In genomic region chr15:66744610-66745279, GRCh38 we compare ENCODE assay signal across 3 cellular contexts.
TF ChIP-seq lines count a peak whose summit lies in the region.

No MANE protein-coding gene starts in this region.

TF ChIP-seq in A549, 52 proteins besides CTCF, POLR2A, EP300 and RAD21:
- TF ChIP-seq HES2 (IDR thresholded peaks at IDR 0.05) (no peak), TFCP2L1 (CRISPR knock-in tag; IDR thresholded peaks at IDR 0.05) (no peak), ESRRA (IDR thresholded peaks at IDR 0.05; ENCODE audit: borderline replicate concordance, low read length) (no peak), JUN (IDR thresholded peaks at IDR 0.05) (no peak), MAFK (IDR thresholded peaks at IDR 0.05; ENCODE audit: partially characterized antibody) (no peak), POLR2AphosphoS2 (conservative IDR thresholded peaks at IDR 0.05; ENCODE audit: low read length) (no peak), ZC3H11A (IDR thresholded peaks at IDR 0.05) (no peak), KDM1A (IDR thresholded peaks at IDR 0.05; ENCODE audit: low read depth) (no peak), MAZ (IDR thresholded peaks at IDR 0.05; ENCODE audit: borderline replicate concordance, low read depth, low read length) (no peak)
TF ChIP-seq in A549: peak in this region for 0.

TF ChIP-seq in HEK293, 187 proteins besides CTCF, POLR2A, EP300 and RAD21:
- 0 out of 2 replicates have a peak, but pooled peaks have one; percentile 30 for TF ChIP-seq GLIS2 (tag by site-specific recombination; IDR thresholded peaks at IDR 0.05)
- TF ChIP-seq ZNF184 (tag by site-specific recombination; IDR thresholded peaks at IDR 0.05) = no peak
- TF ChIP-seq OVOL3 (tag by site-specific recombination; IDR thresholded peaks at IDR 0.05) = no peak
- TF ChIP-seq GLIS1 (tag by site-specific recombination; IDR thresholded peaks at IDR 0.05) = 0 out of 2 replicates have a peak, but pooled peaks have one; percentile 16
- TF ChIP-seq SP3 (tag by site-specific recombination; IDR thresholded peaks at IDR 0.05) = no peak
- no peak for TF ChIP-seq ZNF510 (tag by site-specific recombination; IDR thresholded peaks at IDR 0.05; ENCODE audit: insufficient replicate concordance)
- TF ChIP-seq ZBTB1 (tag by site-specific recombination; IDR thresholded peaks at IDR 0.05) = no peak

TF ChIP-seq in endothelial cell of umbilical vein, 7 proteins besides CTCF, POLR2A, EP300 and RAD21 (continued from another document):
- TF ChIP-seq GATA2 (IDR thresholded peaks at IDR 0.05; ENCODE audit: insufficient read depth, insufficient read length, low read depth, low read length) = no peak
- TF ChIP-seq JUN (IDR thresholded peaks at IDR 0.05; ENCODE audit: borderline replicate concordance, insufficient read depth, insufficient read length, low read depth) = no peak
- TF ChIP-seq FOS (IDR thresholded peaks at IDR 0.05; ENCODE audit: borderline replicate concordance, insufficient read depth, low read length) = no peak
- TF ChIP-seq MAX (IDR thresholded peaks at IDR 0.05; ENCODE audit: insufficient read depth, insufficient read length) = no peak
